Comparison of ENCODE assay signal across 8 cellular contexts in genomic region chr2:44152865-44153264, GRCh38.
"Had no signal": no experiment of that assay in that cellular context is flagged by ENCODE, and none has a peak within 500 bp of the region (broad histone marks: within the 10 kb centered on the region; RNA-seq: fewer than 3 reads in every experiment).

No MANE protein-coding gene starts in this region.

- DNase-seq: GDM1, GF-D8 had no signal

- ATAC-seq: GM12878 had no signal

- FAIRE-seq: G401.6, GM12878, GM12891, GM12892, GM18507, GM19239 had no signal

- H3K4me3 ChIP-seq: GM12878 had no signal
